26 cellular contexts compared by ENCODE assay signal in genomic region chr2:215364157-215365155, GRCh38. TPM values are rescaled to one million over a fixed set of nuclear protein-coding genes. Genes with fewer than 3 reads are reported as not detected.
A peak's percentile ranks its signal among the peaks of the same experiment; 100 is the strongest.
DNase-seq lines count a peak whose midpoint lies in the region; ATAC-seq and TF ChIP-seq lines count a peak whose summit lies in the region.
"Had no signal": no experiment of that assay in that cellular context is flagged by ENCODE, and none has a peak within 500 bp of the region (broad histone marks: within the 10 kb centered on the region; RNA-seq: fewer than 3 reads in every experiment).

No MANE protein-coding gene starts in this region.

- no peaks in the 10 kb centered on the region for H3K4me1 ChIP-seq in Caco-2
- H3K4me1 ChIP-seq in mesodermal cell (ENCODE audit: control insufficient read depth, insufficient read depth, low read length, poor library complexity, severe bottlenecking), result no peaks in the 10 kb centered on the region
- H3K4me1 ChIP-seq: body of pancreas, heart right ventricle, left ventricle myocardium inferior, prostate gland, SJCRH30, vagina had no signal

- intact Hi-C loops in Caco-2 (cut with micrococcal nuclease; ENCODE audit: unreplicated experiment), result no loop called here

- H3K36me3 ChIP-seq in Caco-2 (ENCODE audit: control insufficient read depth, insufficient read depth, low read length) (peaks cover 18% of the 10 kb centered on the region), mesodermal cell (ENCODE audit: control insufficient read depth, insufficient read depth, low read length) (peaks cover 94% of the 10 kb centered on the region)
- H3K36me3 ChIP-seq: prostate gland had no signal

- H3K4me3 Mint-ChIP-seq in Caco-2 (ENCODE audit: unreplicated experiment), result peak overlapping the region; percentile 28
- H3K4me3 Mint-ChIP-seq in HFFc6, result peak overlapping the region; percentile 11; the same call in 1 of the 2 replicates
- H3K4me3 Mint-ChIP-seq: activated naive CD8-positive, alpha-beta T cell treated with anti-CD3 and anti-CD28 coated beads for 36 hours; activated T-helper 17 cell treated with anti-CD3 and anti-CD28 coated beads, Interleukin-2, amount 50 U/mL, for 72 hours; CD4-positive, alpha-beta memory T cell; nephron progenitor cell; stimulated activated memory B cell treated with anti-CD40 and anti-IgM and Interleukin-4, amounts not matched to agents 10 μg/mL and 1 μg/mL and 100 μg/mL, for 72 hours; T-helper 1 cell treated with Interleukin-12 subunit alpha and Interleukin-12 subunit beta and Interleukin-4 antibody, amounts not matched to agents 30 μg/mL and 1 μg/mL, for 36 hours had no signal

- H3K9me3 Mint-ChIP-seq in Caco-2 (ENCODE audit: unreplicated experiment) (no peaks in the 10 kb centered on the region), HFFc6 (no peaks in the 10 kb centered on the region)
- H3K9me3 Mint-ChIP-seq: activated naive CD8-positive, alpha-beta T cell treated with anti-CD3 and anti-CD28 coated beads for 36 hours; activated T-helper 17 cell treated with anti-CD3 and anti-CD28 coated beads, Interleukin-2, amount 50 U/mL, for 72 hours; nephron progenitor cell; stimulated activated memory B cell treated with anti-CD40 and anti-IgM and Interleukin-4, amounts not matched to agents 10 μg/mL and 1 μg/mL and 100 μg/mL, for 72 hours; T-helper 1 cell treated with Interleukin-12 subunit alpha and Interleukin-12 subunit beta and Interleukin-4 antibody, amounts not matched to agents 30 μg/mL and 1 μg/mL, for 36 hours had no signal

- POLR2A ChIA-PET in Caco-2 (lab: Charles Lee), result no interaction called here

- H3K4me3 ChIP-seq in Caco-2 (ENCODE audit: low read depth, low read length) (no peak overlapping the region), cardiac fibroblast (replicated peaks in 1 of 2; ENCODE audit: low read depth in 2 of 2, low read length in 2 of 2) (no peak overlapping the region), mesodermal cell (ENCODE audit: extremely low read depth, insufficient read depth, low read length, poor library complexity, severe bottlenecking) (no peak overlapping the region)
- H3K4me3 ChIP-seq: body of pancreas, coronary artery, heart right ventricle, left ventricle myocardium inferior, prostate gland, SJCRH30, vagina had no signal

- no peaks in the 10 kb centered on the region for H3K9me3 ChIP-seq in Caco-2
- H3K9me3 ChIP-seq in mesodermal cell (ENCODE audit: control insufficient read depth, low read length), result no peaks in the 10 kb centered on the region
- H3K9me3 ChIP-seq: body of pancreas, heart right ventricle, left ventricle myocardium inferior, prostate gland, SJCRH30, vagina had no signal

- 90 to 100% methylated on average over 6 to 7 of the region's 10 CpGs for WGBS in mesodermal cell (ENCODE audit: insufficient coverage in 2 of 2), 2 experiments

- H3K27ac Mint-ChIP-seq in Caco-2 (ENCODE audit: unreplicated experiment), result peak overlapping the region; percentile 77
- peak overlapping the region; percentile 67 for H3K27ac Mint-ChIP-seq in HFFc6
- H3K27ac Mint-ChIP-seq: activated naive CD8-positive, alpha-beta T cell treated with anti-CD3 and anti-CD28 coated beads for 36 hours; activated T-helper 17 cell treated with anti-CD3 and anti-CD28 coated beads, Interleukin-2, amount 50 U/mL, for 72 hours; CD4-positive, alpha-beta memory T cell; nephron progenitor cell; stimulated activated memory B cell treated with anti-CD40 and anti-IgM and Interleukin-4, amounts not matched to agents 10 μg/mL and 1 μg/mL and 100 μg/mL, for 72 hours; T-helper 1 cell treated with Interleukin-12 subunit alpha and Interleukin-12 subunit beta and Interleukin-4 antibody, amounts not matched to agents 30 μg/mL and 1 μg/mL, for 36 hours had no signal

- H3K27ac ChIP-seq in mesodermal cell (ENCODE audit: low read depth, low read length, severe bottlenecking), result peak overlapping the region; percentile 34
- H3K27ac ChIP-seq: body of pancreas, heart right ventricle, left ventricle myocardium inferior, prostate gland, SJCRH30, vagina had no signal

- H3K4me1 Mint-ChIP-seq in Caco-2 (ENCODE audit: low read depth, unreplicated experiment) (peaks cover 20% of the 10 kb centered on the region), HFFc6 (ENCODE audit: low read depth) (peaks cover 65% of the 10 kb centered on the region)
- H3K4me1 Mint-ChIP-seq: activated naive CD8-positive, alpha-beta T cell treated with anti-CD3 and anti-CD28 coated beads for 36 hours; activated T-helper 17 cell treated with anti-CD3 and anti-CD28 coated beads, Interleukin-2, amount 50 U/mL, for 72 hours; CD4-positive, alpha-beta memory T cell; nephron progenitor cell; stimulated activated memory B cell treated with anti-CD40 and anti-IgM and Interleukin-4, amounts not matched to agents 10 μg/mL and 1 μg/mL and 100 μg/mL, for 72 hours had no signal

- H3K27me3 Mint-ChIP-seq in Caco-2 (ENCODE audit: insufficient read depth, unreplicated experiment) (no peaks in the 10 kb centered on the region), HFFc6 (ENCODE audit: insufficient read depth) (peaks cover 40% of the 10 kb centered on the region)
- H3K27me3 Mint-ChIP-seq: activated naive CD8-positive, alpha-beta T cell treated with anti-CD3 and anti-CD28 coated beads for 36 hours; activated T-helper 17 cell treated with anti-CD3 and anti-CD28 coated beads, Interleukin-2, amount 50 U/mL, for 72 hours; CD4-positive, alpha-beta memory T cell; stimulated activated memory B cell treated with anti-CD40 and anti-IgM and Interleukin-4, amounts not matched to agents 10 μg/mL and 1 μg/mL and 100 μg/mL, for 72 hours had no signal

- no peak for TF ChIP-seq CTCF in Caco-2 (IDR thresholded peaks at IDR 0.05; ENCODE audit: insufficient read depth in 1 of 2, low read depth in 1 of 2, low read length in 1 of 2, severe bottlenecking in 1 of 2, unreplicated experiment in 1 of 2)
- TF ChIP-seq CTCF in HFFc6 (IDR thresholded peaks at IDR 0.05), result no peak
- no peak for TF ChIP-seq CTCF in cardiac fibroblast (IDR thresholded peaks at IDR 0.05; ENCODE audit: low read depth, low read length)

- no peak for ATAC-seq in HG03025 (IDR thresholded peaks at IDR 0.05; ENCODE audit: low FRiP score, unreplicated experiment)
- ATAC-seq: activated T-helper 17 cell treated with anti-CD3 and anti-CD28 coated beads, Interleukin-2, amount 50 U/mL, for 72 hours; body of pancreas; heart right ventricle; stimulated activated memory B cell treated with anti-CD40 and anti-IgM and Interleukin-4, amounts not matched to agents 10 μg/mL and 1 μg/mL and 100 μg/mL, for 72 hours had no signal

- DNase-seq in Caco-2 (no peak), HFFc6 (no peak), cardiac fibroblast (ENCODE audit: low read depth in 2 of 2) (peak; percentile 28 to 52), COLO668 (lab: John Stamatoyannopoulos, UW; ENCODE audit: unreplicated experiment) (no peak)
- DNase-seq in activated naive CD4-positive, alpha-beta T cell (lab: John Stamatoyannopoulos, UW), result no peak
- DNase-seq: activated CD4-positive, alpha-beta T cell treated with anti-CD3 and anti-CD28 coated beads for 48 hours; activated naive CD8-positive, alpha-beta T cell treated with anti-CD3 and anti-CD28 coated beads for 36 hours; body of pancreas; CD4-positive, alpha-beta memory T cell; DMS153; heart right ventricle; left ventricle myocardium inferior; NCI-H1105; NCI-H2081 treated with DMSO at 0.1 percent for 48 hours; NCI-H510A treated with DMSO at 0.1 percent for 48 hours; nephron progenitor cell; NK-92 treated with Interleukin-12 subunit alpha and Interleukin-12 subunit beta, amount 100 ng/mL, for 24 hours; SJCRH30 had no signal

- no peaks in the 10 kb centered on the region for H3K27me3 ChIP-seq in Caco-2 (replicated peaks; ENCODE audit: control insufficient read depth, insufficient read depth, low read length)
- H3K27me3 ChIP-seq: body of pancreas, heart right ventricle, SJCRH30, vagina had no signal

- H3K36me3 Mint-ChIP-seq in Caco-2 (ENCODE audit: insufficient read depth, unreplicated experiment), result peaks cover 99% of the 10 kb centered on the region
- peaks cover 72% of the 10 kb centered on the region for H3K36me3 Mint-ChIP-seq in HFFc6 (ENCODE audit: low read depth)

- BruUV-seq in Caco-2 (replicated peaks; lab: Mats Ljungman, UMichigan), result no TSS peak

- CTCF ChIA-PET in Caco-2 (lab: Charles Lee), result no interaction called here

RNA-seq across cellular contexts. Expression of gene ATIC, which starts 52.6 kb away (rescaled TPM):
- total RNA-seq in Caco-2 (2022), result 318 and 325 TPM in 2 replicates
- total RNA-seq in HFFc6 (2021; fragmentation: NEBNext Ultra II Directional; extraction: Animal tissue kit (Norgen Biotek cat#: 25700)), result 100 to 1,000 TPM; 137 to 156 (median 150) TPM
- 111 TPM for polyA plus RNA-seq in mesodermal cell (2013, experiment 1 of 2)
- 112 TPM for polyA plus RNA-seq in mesodermal cell (2013, experiment 2 of 2)

Comparison
In these comparisons a context has a peak if more than half of its experiments do, and no peak if none do; other contexts are left out.
1. DNase-seq: peak in cardiac fibroblast (2 of 2); none in Caco-2 (0 of 2), HFFc6 (single experiment), activated naive CD4-positive, alpha-beta T cell (0 of 4) and COLO668 (single experiment).